ENCODE assay signal across 2 cellular contexts in genomic region chr17:64106918-64107317, GRCh38.
TF ChIP-seq lines count a peak whose summit lies in the region.

No MANE protein-coding gene starts in this region.

TF ChIP-seq in liver, 16 proteins besides CTCF, POLR2A, EP300 and RAD21:
- TF ChIP-seq REST (IDR thresholded peaks at IDR 0.05) (no peak), HNF4A (conservative IDR thresholded peaks at IDR 0.05) (peak; percentile 46 to 65), SP1 (IDR thresholded peaks at IDR 0.05) (no peak), FOXA1 (IDR thresholded peaks at IDR 0.05) (no peak), EGR1 (IDR thresholded peaks at IDR 0.05; ENCODE audit: low read depth in 2 of 2) (no peak), RXRA (IDR thresholded peaks at IDR 0.05) (peak; percentile 26 to 60)
TF ChIP-seq in liver: peak in this region for 2.

TF ChIP-seq in HepG2, 621 proteins besides CTCF, POLR2A, EP300 and RAD21:
- TF ChIP-seq ZNF383 (CRISPR knock-in tag; IDR thresholded peaks at IDR 0.05; ENCODE audit: borderline replicate concordance) (no peak), ZNF768 (CRISPR knock-in tag; IDR thresholded peaks at IDR 0.05) (no peak), JDP2 (CRISPR knock-in tag; IDR thresholded peaks at IDR 0.05; ENCODE audit: borderline replicate concordance) (no peak), ETV5 (CRISPR knock-in tag; IDR thresholded peaks at IDR 0.05; ENCODE audit: borderline replicate concordance) (no peak), MBNL3 (CRISPR knock-in tag; conservative IDR thresholded peaks at IDR 0.05) (no peak), BHLHE40 (IDR thresholded peaks at IDR 0.05; ENCODE audit: low read length) (no peak), ZNF549 (CRISPR knock-in tag; IDR thresholded peaks at IDR 0.05) (no peak), PHB2 (IDR thresholded peaks at IDR 0.05; ENCODE audit: partially characterized antibody) (no peak), HNF4G (IDR thresholded peaks at IDR 0.05; ENCODE audit: borderline replicate concordance, low read depth, low read length) (no peak), HNF4G (CRISPR knock-in tag; IDR thresholded peaks at IDR 0.05; ENCODE audit: borderline replicate concordance, low read depth) (no peak)
